2 cellular contexts compared by ENCODE assay signal in the genomic region with DNA sequence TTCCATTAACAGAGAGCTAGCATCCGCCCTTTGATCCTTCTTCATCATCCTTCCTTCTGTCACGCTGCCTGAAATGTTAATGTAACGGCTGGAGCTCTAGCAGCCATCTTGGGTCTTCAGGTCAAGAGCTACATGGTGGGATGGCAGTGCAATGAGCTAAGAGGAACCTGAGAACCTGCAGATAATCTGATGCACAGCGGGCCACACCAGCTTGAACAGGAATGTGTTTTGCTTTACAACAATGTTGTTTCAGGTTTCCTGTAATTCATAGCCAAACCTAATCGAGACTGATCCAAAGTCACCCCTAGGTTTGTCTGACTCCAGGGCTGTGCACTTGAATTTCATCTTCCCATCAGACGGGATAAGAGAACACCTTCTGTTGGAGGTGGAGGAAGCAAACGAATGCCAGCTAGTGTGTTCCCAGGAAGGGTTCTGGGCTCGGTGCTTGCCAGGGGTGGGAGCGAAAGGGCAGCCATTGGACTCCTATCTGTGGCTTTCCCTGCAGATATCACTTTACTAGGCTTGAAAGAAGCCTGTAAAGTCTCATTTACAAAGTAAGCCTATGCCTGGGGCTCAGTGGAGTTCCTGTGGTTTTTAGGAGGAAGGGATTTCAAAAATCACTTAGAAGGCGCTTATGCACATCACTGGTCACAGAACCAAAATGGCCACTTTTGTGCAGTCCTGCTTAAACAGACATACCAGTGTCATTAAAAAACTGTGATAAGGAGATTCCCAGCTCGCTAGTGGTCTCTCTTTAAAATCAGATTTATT.
A peak's percentile ranks its signal among the peaks of the same experiment; 100 is the strongest.
TF ChIP-seq lines count a peak whose summit lies in the region.

No MANE protein-coding gene starts in this region.

TF ChIP-seq in H1, 55 proteins besides CTCF, POLR2A, EP300 and RAD21:
- TF ChIP-seq CEBPB (IDR thresholded peaks at IDR 0.05; ENCODE audit: low read depth, low read length) (no peak), YY1 (IDR thresholded peaks at IDR 0.05; ENCODE audit: low read depth, low read length) (peak; percentile 61; the same call in 1 of the 2 replicates), SRF (IDR thresholded peaks at IDR 0.05; ENCODE audit: low read depth, low read length) (no peak)
- TF ChIP-seq, protein P1, sequence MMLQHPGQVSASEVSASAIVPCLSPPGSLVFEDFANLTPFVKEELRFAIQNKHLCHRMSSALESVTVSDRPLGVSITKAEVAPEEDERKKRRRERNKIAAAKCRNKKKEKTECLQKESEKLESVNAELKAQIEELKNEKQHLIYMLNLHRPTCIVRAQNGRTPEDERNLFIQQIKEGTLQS (IDR thresholded peaks at IDR 0.05; ENCODE audit: insufficient read depth, low read depth, low read length), result no peak

TF ChIP-seq in GM12891, 5 proteins besides CTCF, POLR2A, EP300 and RAD21:
- TF ChIP-seq POU2F2 (IDR thresholded peaks at IDR 0.05; ENCODE audit: low read depth, low read length), result no peak
- TF ChIP-seq TAF1 (IDR thresholded peaks at IDR 0.05; ENCODE audit: low read depth, low read length), result no peak
- no peak for TF ChIP-seq PAX5 (IDR thresholded peaks at IDR 0.05; ENCODE audit: insufficient read depth, low read length, severe bottlenecking)
- no peak for TF ChIP-seq POLR2AphosphoS5 (IDR thresholded peaks at IDR 0.05; ENCODE audit: low read depth, low read length)
- TF ChIP-seq SPI1 (IDR thresholded peaks at IDR 0.05; ENCODE audit: low read depth, low read length), result no peak
